ENCODE assay signal across 8 cellular contexts in genomic region chr11:76668362-76669155, GRCh38. TPM values are rescaled to one million over a fixed set of nuclear protein-coding genes. Genes with fewer than 3 reads are reported as not detected.
A peak's percentile ranks its signal among the peaks of the same experiment; 100 is the strongest.
DNase-seq lines count a peak whose midpoint lies in the region; ATAC-seq and TF ChIP-seq lines count a peak whose summit lies in the region.

No MANE protein-coding gene starts in this region.

- H3K36me3 ChIP-seq in OCI-LY3 (replicated peaks; ENCODE audit: low read depth, low read length) (peaks cover 54% of the 10 kb centered on the region), stomach (peaks cover 0 to 8% (median 4%) of the 10 kb centered on the region in 4 donors)

- H3K9ac ChIP-seq in OCI-LY3 (ENCODE audit: low read length), result peak overlapping the region; percentile 81

- H3K9me3 ChIP-seq in OCI-LY3 (ENCODE audit: insufficient read depth, low read length), result no peaks in the 10 kb centered on the region
- no peaks in the 10 kb centered on the region for H3K9me3 ChIP-seq in stomach

- peak overlapping the region; percentile 78 for H3K4me3 ChIP-seq in OCI-LY3 (ENCODE audit: low read length)
- H3K4me3 ChIP-seq in stomach, result peak overlapping the region; percentile 25 to 76 (median 61)

- no peak for TF ChIP-seq CTCF in OCI-LY3 (IDR thresholded peaks at IDR 0.05; ENCODE audit: low read depth, low read length)
- no peak for TF ChIP-seq CTCF in stomach (IDR thresholded peaks at IDR 0.05)

- WGBS in stomach, 5 donors, result 82 to 90% (median 84%) methylated on average over 3 of the region's 3 CpGs; no CpG with 5 or more reads in 1 of the 5 donors

- H3K27me3 ChIP-seq in OCI-LY3 (ENCODE audit: low read depth, low read length) (no peaks in the 10 kb centered on the region), stomach (peaks cover 0 to 35% (median 19%) of the 10 kb centered on the region in 3 donors)

- TF ChIP-seq POLR2A in stomach (IDR thresholded peaks at IDR 0.05), result no peak

- peaks cover 85% of the 10 kb centered on the region for H3K4me1 ChIP-seq in OCI-LY3 (ENCODE audit: low read length)
- peaks cover 23 to 60% (median 39%) of the 10 kb centered on the region in 4 donors for H3K4me1 ChIP-seq in stomach

- ATAC-seq in HG03039 (IDR thresholded peaks at IDR 0.05; ENCODE audit: unreplicated experiment), result no peak
- no peak for ATAC-seq in HG02885 (IDR thresholded peaks at IDR 0.05; ENCODE audit: poor library complexity, unreplicated experiment)
- no peak for ATAC-seq in GM21423 (IDR thresholded peaks at IDR 0.05; ENCODE audit: unreplicated experiment)
- no peak for ATAC-seq in GM21825 (IDR thresholded peaks at IDR 0.05; ENCODE audit: unreplicated experiment)

- H4K20me1 ChIP-seq in OCI-LY3 (ENCODE audit: insufficient read depth, low read length), result peaks cover 6% of the 10 kb centered on the region; the same call in 1 of the 2 replicates

- peak overlapping the region; percentile 92 for H3K4me2 ChIP-seq in OCI-LY3 (ENCODE audit: low read length)

- no peak overlapping the region for H2AFZ ChIP-seq in OCI-LY3 (ENCODE audit: low read depth, low read length)

- peaks cover 50% of the 10 kb centered on the region for H3K79me2 ChIP-seq in OCI-LY3 (ENCODE audit: low read length)

- intact Hi-C loops in stomach (cut with DNase I; ENCODE audit: low total_unique reads), result no loop called here

- DNase-seq in caudate nucleus (lab: John Stamatoyannopoulos, UW) (no peak), lung microvascular endothelial cell (ENCODE audit: low read depth in 2 of 2) (peak; percentile 60 to 61), stomach (no peak)

- TF ChIP-seq EP300 in stomach (IDR thresholded peaks at IDR 0.05), result no peak

- H3K27ac ChIP-seq in OCI-LY3 (ENCODE audit: low read length), result peak overlapping the region; percentile 66
- H3K27ac ChIP-seq in caudate nucleus (ENCODE audit: low read depth, low read length), result peak overlapping the region; percentile 26
- peak overlapping the region; percentile 22 to 79 (median 74) for H3K27ac ChIP-seq in stomach

RNA-seq across cellular contexts. Expression of gene LRRC32, which starts 2.0 kb away (rescaled TPM):
- total RNA-seq in lung microvascular endothelial cell (29.0 and 57.1 TPM in 2 replicates), stomach (100 to 1,000 TPM in 2 of 5 donors, 10 to 100 TPM in 3; 14.0 to 270 (median 24.3) TPM)
- polyA plus RNA-seq in stomach, result 10 to 100 TPM; 18.6 to 24.5 (median 23.5) TPM

Comparison
In these comparisons a context has a peak if more than half of its experiments do, and no peak if none do; other contexts are left out.
1. DNase-seq: peak in lung microvascular endothelial cell (2 of 2); none in caudate nucleus (0 of 61) and stomach (single experiment).
2. Peak in every context shown above with its lines, with median percentiles within 50 percentile points of each other: H3K27ac ChIP-seq.